ENCODE assay signal across 8 cellular contexts in genomic region chr10:77801474-77802238, GRCh38.
DNase-seq lines count a peak whose midpoint lies in the region; ATAC-seq and TF ChIP-seq lines count a peak whose summit lies in the region.

No MANE protein-coding gene starts in this region.

- ATAC-seq in GM19455 (IDR thresholded peaks at IDR 0.05; ENCODE audit: unreplicated experiment) = peak; percentile 73
- no peak for ATAC-seq in Right ventricle myocardium superior (ENCODE audit: poor library complexity)
- no peak for ATAC-seq in body of pancreas

- H3K4me1 ChIP-seq in HUES6 (ENCODE audit: control insufficient read depth, insufficient read depth, low read length) = peaks cover 27% of the 10 kb centered on the region
- H3K4me1 ChIP-seq in body of pancreas = no peaks in the 10 kb centered on the region

- H3K9ac ChIP-seq in HUES6 (ENCODE audit: low read length) = no peak overlapping the region

- 79 to 83% methylated on average over 14 of the region's 14 CpGs for WGBS in body of pancreas, 2 donors

- H3K27ac ChIP-seq in HUES6 (ENCODE audit: low read depth, low read length) (peak overlapping the region; percentile 50), body of pancreas (no peak overlapping the region)

- intact Hi-C loops in Right ventricle myocardium superior (cut with DNase I) = no loop called here
- intact Hi-C loops in body of pancreas (cut with DNase I) = no loop called here

- H3K9me3 ChIP-seq in HUES6 (ENCODE audit: control insufficient read depth, insufficient read depth, low read depth, low read length) (no peaks in the 10 kb centered on the region), body of pancreas (no peaks in the 10 kb centered on the region)

- H3K27me3 ChIP-seq in HUES6 (ENCODE audit: control insufficient read depth, insufficient read depth, low read length) = no peaks in the 10 kb centered on the region
- no peaks in the 10 kb centered on the region for H3K27me3 ChIP-seq in body of pancreas

- TF ChIP-seq CTCF in body of pancreas (IDR thresholded peaks at IDR 0.05) = no peak

- peak; percentile 62 for DNase-seq in amniotic epithelial cell (ENCODE audit: low read depth)
- peak; percentile 24 to 36 (median 29) for DNase-seq in stimulated activated CD4-positive, alpha-beta T cell treated with anti-CD3 and anti-CD28 coated beads, TNF-alpha, amount 100 ng/mL, for 48 hours (ENCODE audit: low read depth in 3 of 3)
- DNase-seq in Right ventricle myocardium superior = no peak
- no peak for DNase-seq in NCI-H526 (lab: John Stamatoyannopoulos, UW)
- DNase-seq in body of pancreas = no peak
- DNase-seq in NCI-H2227 treated with DMSO at 0.1 percent for 48 hours (lab: John Stamatoyannopoulos, UW) = no peak

- no peak overlapping the region for H3K4me3 ChIP-seq in HUES6 (ENCODE audit: low read depth, low read length)
- no peak overlapping the region for H3K4me3 ChIP-seq in body of pancreas

- no peak for TF ChIP-seq POLR2A in body of pancreas (IDR thresholded peaks at IDR 0.05)

- H3K36me3 ChIP-seq in HUES6 (ENCODE audit: control insufficient read depth, insufficient read depth, low read length) = peaks cover 66% of the 10 kb centered on the region
- peaks cover 0 to 7% of the 10 kb centered on the region in 2 donors for H3K36me3 ChIP-seq in body of pancreas (replicated peaks in 1 of 2; ENCODE audit: insufficient read depth in 1 of 2, low read depth in 2 of 2)

Comparison
In these comparisons a context has a peak if more than half of its experiments do, and no peak if none do; other contexts are left out.
1. DNase-seq: peak in amniotic epithelial cell (single experiment) and stimulated activated CD4-positive, alpha-beta T cell treated with anti-CD3 and anti-CD28 coated beads, TNF-alpha, amount 100 ng/mL, for 48 hours (3 of 3); none in Right ventricle myocardium superior (single experiment), NCI-H526 (0 of 2), body of pancreas (0 of 4) and NCI-H2227 treated with DMSO at 0.1 percent for 48 hours (single experiment).